ENCODE assay signal across 16 cellular contexts in the genomic region with DNA sequence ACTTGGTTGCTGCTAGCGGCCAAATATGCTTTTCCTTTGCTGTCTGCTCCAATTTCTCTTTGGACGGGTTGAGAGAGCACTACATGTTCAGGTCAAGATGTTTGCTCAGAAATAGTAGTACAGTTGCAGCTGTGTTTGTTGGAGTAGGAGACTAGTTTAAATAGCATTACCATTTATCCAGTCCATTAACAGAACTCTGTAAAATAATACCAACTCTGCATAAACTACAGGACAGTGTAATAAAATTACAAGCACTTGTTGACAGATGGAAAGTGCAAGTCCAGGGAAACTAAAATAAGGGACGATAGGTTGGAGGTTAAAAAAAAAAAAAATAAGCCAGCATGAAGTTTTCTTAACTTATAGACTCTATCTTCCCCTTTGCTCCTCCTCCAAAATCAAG. TPM values are rescaled to one million over a fixed set of nuclear protein-coding genes. Genes with fewer than 3 reads are reported as not detected.
"Had no signal": no experiment of that assay in that cellular context is flagged by ENCODE, and none has a peak within 500 bp of the region (broad histone marks: within the 10 kb centered on the region; RNA-seq: fewer than 3 reads in every experiment).

No MANE protein-coding gene starts in this region.

- H3K4me1 ChIP-seq: pancreas, stomach had no signal

- DNase-seq: activated CD4-positive, alpha-beta T cell treated with anti-CD3 and anti-CD28 coated beads, Interleukin-2, amount 10 ng/mL, durations not matched to agents 24 days and 14 days; activated naive CD4-positive, alpha-beta T cell treated with anti-CD3 and anti-CD28 coated beads, Interleukin-2, amount 10 ng/mL, durations not matched to agents 7 days and 5 days; activated T-cell treated with anti-CD3 and anti-CD28 coated beads for 4 hours; adrenal gland; cerebellar nuclear complex; effector memory CD8-positive, alpha-beta T cell; hippocampal formation; kidney glomerular epithelial cell; pancreas; retina; stomach had no signal

- H3K27ac ChIP-seq: adrenal gland, epithelial cell of prostate, pancreas, stomach, thoracic aorta had no signal

- H3K9me3 ChIP-seq: adrenal gland, pancreas, stomach, thoracic aorta had no signal

- ATAC-seq: activated T-helper 17 cell treated with anti-CD3 and anti-CD28 coated beads, Interleukin-2, amount 50 U/mL, for 72 hours; effector memory CD8-positive, alpha-beta T cell; pancreas; WTC11 had no signal

- H3K27me3 ChIP-seq: adrenal gland, pancreas, stomach had no signal

- H3K36me3 ChIP-seq: adrenal gland, pancreas, stomach, thoracic aorta had no signal

- H3K4me3 ChIP-seq: adrenal gland, pancreas, stomach, thoracic aorta had no signal

RNA-seq across cellular contexts. Expression of gene SLIT2, which starts 20.2 kb away (rescaled TPM):
- total RNA-seq: activated CD8-positive, alpha-beta memory T cell treated with anti-CD3 and anti-CD28 coated beads for 36 hours; activated T-helper 17 cell treated with anti-CD3 and anti-CD28 coated beads, Interleukin-2, amount 50 U/mL, for 72 hours had no signal
